Comparison of ENCODE assay signal across 8 cellular contexts in genomic region chr4:129999156-129999555, GRCh38.
"Had no signal": no experiment of that assay in that cellular context is flagged by ENCODE, and none has a peak within 500 bp of the region (broad histone marks: within the 10 kb centered on the region; RNA-seq: fewer than 3 reads in every experiment).

No MANE protein-coding gene starts in this region.

- H3K4me3 ChIP-seq: GM12878 had no signal

- DNase-seq: GDM1, GF-D8 had no signal

- ATAC-seq: GM12878 had no signal

- FAIRE-seq: G401.6, GM12878, GM12891, GM12892, GM18507, GM19239 had no signal
